9 cellular contexts compared by ENCODE assay signal in the genomic region with DNA sequence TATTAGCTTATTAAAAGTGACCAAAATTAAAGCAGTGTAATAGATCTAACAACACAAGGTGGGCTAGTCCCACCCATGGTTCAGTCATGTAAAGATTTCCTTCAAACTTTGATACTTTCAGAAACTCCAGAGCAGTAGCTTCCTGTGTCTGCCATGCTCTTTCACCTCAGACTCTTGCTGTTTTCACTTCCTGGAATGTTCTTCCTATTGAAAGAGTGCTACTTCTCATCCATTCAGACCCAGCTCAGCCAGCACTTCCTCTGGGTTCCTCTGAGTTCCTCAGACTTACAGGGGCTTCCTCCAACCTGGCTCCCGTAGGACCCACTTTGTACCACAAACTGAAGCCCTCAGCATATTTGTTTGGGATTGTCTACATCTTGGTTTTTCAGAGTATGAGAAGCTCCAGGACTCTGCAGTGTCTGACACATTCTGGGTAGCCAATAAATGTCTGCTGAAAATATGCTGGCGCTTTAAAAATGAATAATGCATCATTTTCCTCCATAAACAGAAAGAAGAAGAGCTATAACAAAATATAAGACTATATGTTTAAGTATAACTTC. TPM values are rescaled to one million over a fixed set of nuclear protein-coding genes. Genes with fewer than 3 reads are reported as not detected.
A peak's percentile ranks its signal among the peaks of the same experiment; 100 is the strongest.
DNase-seq lines count a peak whose midpoint lies in the region; ATAC-seq and TF ChIP-seq lines count a peak whose summit lies in the region.
"Had no signal": no experiment of that assay in that cellular context is flagged by ENCODE, and none has a peak within 500 bp of the region (broad histone marks: within the 10 kb centered on the region; RNA-seq: fewer than 3 reads in every experiment).

No MANE protein-coding gene starts in this region.

- H3K27me3 Mint-ChIP-seq in activated T-cell treated with anti-CD3 and anti-CD28 coated beads, Interleukin-2, amount 50 U/mL, for 72 hours (ENCODE audit: low read depth): no peaks in the 10 kb centered on the region

- H3K4me1 Mint-ChIP-seq in activated T-cell treated with anti-CD3 and anti-CD28 coated beads, Interleukin-2, amount 50 U/mL, for 72 hours (ENCODE audit: low read depth): peaks cover 9% of the 10 kb centered on the region
- peaks cover 10% of the 10 kb centered on the region for H3K4me1 Mint-ChIP-seq in stimulated activated effector memory CD8-positive, alpha-beta T cell treated with anti-CD3 and anti-CD28 coated beads, Interleukin-12 subunit alpha, Interleukin-12 subunit beta, amount 100 ng/mL, for 72 hours

- H3K9me2 ChIP-seq in OCI-LY7 (ENCODE audit: insufficient read depth, low read length) (no peaks in the 10 kb centered on the region), GM23248 (ENCODE audit: insufficient read depth) (no peaks in the 10 kb centered on the region)

- CTCF ChIA-PET in OCI-LY7 (lab: Charles Lee; ENCODE audit: unreplicated experiment): interaction anchor here (0.8 kb wide), 1 partner anchor 16 kb away, joined by 3 read pairs; no protein-coding TSS in a partner anchor

- no peaks in the 10 kb centered on the region for H3F3A ChIP-seq in GM23248 (ENCODE audit: insufficient read depth)

- ATAC-seq in activated T-cell treated with anti-CD3 and anti-CD28 coated beads, Interleukin-2, amount 50 U/mL, for 72 hours (replicated peaks in 1 of 2): no peak
- peak; percentile 62 for ATAC-seq in HG02938 (IDR thresholded peaks at IDR 0.05; ENCODE audit: unreplicated experiment)
- no peak for ATAC-seq in stimulated activated effector memory CD8-positive, alpha-beta T cell treated with anti-CD3 and anti-CD28 coated beads, Interleukin-12 subunit alpha, Interleukin-12 subunit beta, amount 100 ng/mL, for 72 hours

- 94% methylated on average over 2 of the region's 2 CpGs for WGBS in GM23248 (ENCODE audit: low coverage in 1 of 2, low lambda C conversion rate in 2 of 2, missing lambda C conversion rate in 2 of 2), 2 experiments

- H3K27me3 ChIP-seq in GM23248 (replicated peaks; ENCODE audit: insufficient read depth): no peaks in the 10 kb centered on the region

- H3K79me2 ChIP-seq in OCI-LY7 (ENCODE audit: insufficient read depth, low read depth, low read length): no peaks in the 10 kb centered on the region
- peaks cover 87% of the 10 kb centered on the region for H3K79me2 ChIP-seq in GM23248 (ENCODE audit: insufficient read depth)

- TF ChIP-seq CTCF in OCI-LY7 (conservative IDR thresholded peaks at IDR 0.05; ENCODE audit: low read length): no peak

- no peak overlapping the region for H3K9ac ChIP-seq in GM23248

- H3K4me3 ChIP-seq in OCI-LY7 (ENCODE audit: low read depth, low read length, poor library complexity, severe bottlenecking): peak overlapping the region; percentile 7
- no peak overlapping the region for H3K4me3 ChIP-seq in GM23248

- H3K4me2 ChIP-seq in OCI-LY7 (ENCODE audit: low read length) (peak overlapping the region; percentile 51), GM23248 (ENCODE audit: unreplicated experiment) (no peak overlapping the region)

- H3K9me3 ChIP-seq in OCI-LY7 (ENCODE audit: low read length) (no peaks in the 10 kb centered on the region), GM23248 (ENCODE audit: low read depth) (no peaks in the 10 kb centered on the region)

- H2AFZ ChIP-seq in OCI-LY7 (ENCODE audit: low read length) (peak overlapping the region; percentile 90), GM23248 (no peak overlapping the region)

- POLR2A ChIA-PET in OCI-LY7 (lab: Charles Lee): interaction anchor here (0.5 to 2.3 kb wide), 15 partner anchors 8 to 159 kb away, joined by 3 to 12 read pairs (median 3); a partner anchor contains a TSS

- peaks cover 0 to 2% of the 10 kb centered on the region in 2 donors for H3K9me3 Mint-ChIP-seq in activated T-cell treated with anti-CD3 and anti-CD28 coated beads, Interleukin-2, amount 50 U/mL, for 72 hours
- no peaks in the 10 kb centered on the region for H3K9me3 Mint-ChIP-seq in stimulated activated effector memory CD8-positive, alpha-beta T cell treated with anti-CD3 and anti-CD28 coated beads, Interleukin-12 subunit alpha, Interleukin-12 subunit beta, amount 100 ng/mL, for 72 hours

- intact Hi-C loops in OCI-LY7 (cut with micrococcal nuclease; ENCODE audit: unreplicated experiment): no loop called here

- H3K4me3 Mint-ChIP-seq in activated T-cell treated with anti-CD3 and anti-CD28 coated beads, Interleukin-2, amount 50 U/mL, for 72 hours: no peak overlapping the region
- H3K4me3 Mint-ChIP-seq in stimulated activated effector memory CD8-positive, alpha-beta T cell treated with anti-CD3 and anti-CD28 coated beads, Interleukin-12 subunit alpha, Interleukin-12 subunit beta, amount 100 ng/mL, for 72 hours: no peak overlapping the region

- H3K27ac ChIP-seq in OCI-LY7 (ENCODE audit: low read depth, low read length, poor library complexity, severe bottlenecking): peak overlapping the region; percentile 31
- no peak overlapping the region for H3K27ac ChIP-seq in GM23248

- DNase-seq in activated T-cell treated with anti-CD3 and anti-CD28 coated beads, Interleukin-2, amount 50 U/mL, for 72 hours: no peak
- DNase-seq in activated T-cell treated with anti-CD3 and anti-CD28 coated beads, Interleukin-2, amount 50 U/mL, for 1 hour: no peak
- DNase-seq in OCI-LY7 (ENCODE audit: low spot score): peak; percentile 48
- no peak for DNase-seq in stimulated activated effector memory CD8-positive, alpha-beta T cell treated with anti-CD3 and anti-CD28 coated beads, Interleukin-12 subunit alpha, Interleukin-12 subunit beta, amount 100 ng/mL, for 72 hours (ENCODE audit: low spot score in 2 of 2)
- no peak for DNase-seq in SHP77 treated with DMSO at 0.1 percent for 48 hours (lab: John Stamatoyannopoulos, UW)
- DNase-seq in GM23248: no peak
- DNase-seq in AG08395 (ENCODE audit: low spot score): no peak
- DNase-seq: NCI-H526 treated with DMSO at 0.1 percent for 48 hours had no signal

- BruUV-seq in OCI-LY7 (replicated peaks; lab: Mats Ljungman, UMichigan): no TSS peak

- H3K36me3 Mint-ChIP-seq in activated T-cell treated with anti-CD3 and anti-CD28 coated beads, Interleukin-2, amount 50 U/mL, for 72 hours (ENCODE audit: insufficient read depth in 2 of 2): no peaks in the 10 kb centered on the region
- H3K36me3 Mint-ChIP-seq in stimulated activated effector memory CD8-positive, alpha-beta T cell treated with anti-CD3 and anti-CD28 coated beads, Interleukin-12 subunit alpha, Interleukin-12 subunit beta, amount 100 ng/mL, for 72 hours: no peaks in the 10 kb centered on the region

- peak overlapping the region; percentile 39 for H3K27ac Mint-ChIP-seq in activated T-cell treated with anti-CD3 and anti-CD28 coated beads, Interleukin-2, amount 50 U/mL, for 72 hours
- peak overlapping the region; percentile 87 for H3K27ac Mint-ChIP-seq in stimulated activated effector memory CD8-positive, alpha-beta T cell treated with anti-CD3 and anti-CD28 coated beads, Interleukin-12 subunit alpha, Interleukin-12 subunit beta, amount 100 ng/mL, for 72 hours

- in situ Hi-C loops in GM23248 (cut with MboI): no loop called here

- peaks cover 3% of the 10 kb centered on the region; the same call in 1 of the 2 replicates for H4K20me1 ChIP-seq in OCI-LY7 (ENCODE audit: insufficient read depth, low read length)
- no peaks in the 10 kb centered on the region for H4K20me1 ChIP-seq in GM23248 (ENCODE audit: insufficient read depth)

- no peaks in the 10 kb centered on the region for H3K36me3 ChIP-seq in OCI-LY7 (ENCODE audit: insufficient read depth, low read length)
- H3K36me3 ChIP-seq in GM23248 (ENCODE audit: low read depth): no peaks in the 10 kb centered on the region

- H3K4me1 ChIP-seq in OCI-LY7 (ENCODE audit: insufficient read depth, low read length, poor library complexity, severe bottlenecking): peaks cover 16% of the 10 kb centered on the region
- H3K4me1 ChIP-seq in GM23248 (ENCODE audit: insufficient read depth): peaks cover 5% of the 10 kb centered on the region; the same call in 1 of the 2 replicates

RNA-seq across cellular contexts. Expression of a gene that starts 18.0 kb away (rescaled TPM):
- 1 to 10 TPM; 6.1 to 8.7 TPM for total RNA-seq in activated T-cell treated with anti-CD3 and anti-CD28 coated beads, Interleukin-2, amount 50 U/mL, for 72 hours
- 2.3 and 2.7 TPM in 2 replicates for total RNA-seq in OCI-LY7 (2014; rRNA removed; shearing (Covaris generic))
- total RNA-seq in OCI-LY7 (2022): 7.8 and 8.2 TPM in 2 replicates
- total RNA-seq in GM23248 (2014; rRNA removed; shearing (Covaris generic)): 13.5 and 16.5 TPM in 2 replicates
- 18.4 and 19.5 TPM in 2 replicates for polyA plus RNA-seq in GM23248 (2016; fragmentation: Nextera tagmentation; extraction: Ambion mirVana)

RNA-seq across cellular contexts. Expression of a gene that starts 57.7 kb away (rescaled TPM):
- 10 to 100 TPM; 46.3 to 58.6 TPM for total RNA-seq in activated T-cell treated with anti-CD3 and anti-CD28 coated beads, Interleukin-2, amount 50 U/mL, for 72 hours
- total RNA-seq in OCI-LY7 (2014; rRNA removed; shearing (Covaris generic)): 48.1 and 51.5 TPM in 2 replicates
- 66.1 and 72.5 TPM in 2 replicates for total RNA-seq in OCI-LY7 (2022)
- 28.3 and 43.4 TPM in 2 replicates for total RNA-seq in GM23248 (2014; rRNA removed; shearing (Covaris generic))
- polyA plus RNA-seq in GM23248 (2016; fragmentation: Nextera tagmentation; extraction: Ambion mirVana): 22.7 and 23.2 TPM in 2 replicates
